In genomic region chr12:14873440-14874185, GRCh38 we compare ENCODE assay signal across 20 cellular contexts. TPM values are rescaled to one million over a fixed set of nuclear protein-coding genes. Genes with fewer than 3 reads are reported as not detected.
DNase-seq lines count a peak whose midpoint lies in the region; ATAC-seq, FAIRE-seq and TF ChIP-seq lines count a peak whose summit lies in the region.
"Had no signal": no experiment of that assay in that cellular context is flagged by ENCODE, and none has a peak within 500 bp of the region (broad histone marks: within the 10 kb centered on the region; RNA-seq: fewer than 3 reads in every experiment).

No MANE protein-coding gene starts in this region.

- no peaks in the 10 kb centered on the region for H3K27me3 ChIP-seq in heart left ventricle
- H3K27me3 ChIP-seq in right cardiac atrium (ENCODE audit: control insufficient read depth, insufficient read depth): no peaks in the 10 kb centered on the region
- no peaks in the 10 kb centered on the region for H3K27me3 ChIP-seq in MG63
- H3K27me3 ChIP-seq: left lung, SJSA1 had no signal

- H3K36me3 ChIP-seq in heart left ventricle: no peaks in the 10 kb centered on the region
- H3K36me3 ChIP-seq in MG63: no peaks in the 10 kb centered on the region
- H3K36me3 ChIP-seq: left lung, SJSA1 had no signal

- peak; percentile 5 for FAIRE-seq in urothelium cell line (lab: Jason Lieb, UNC)

- 35 to 54% (median 35%) methylated on average over 1 of the region's 1 CpG for WGBS in heart left ventricle, 4 donors
- WGBS in right cardiac atrium: 35% methylated on average over 1 of the region's 1 CpG

- no peak for TF ChIP-seq CTCF in heart left ventricle (IDR thresholded peaks at IDR 0.05)

- ATAC-seq in heart left ventricle (peak in 3 of 4 donors; percentile 37 to 67 (median 52)), right cardiac atrium (no peak)
- ATAC-seq: left lung; mucosa of descending colon; stimulated activated effector memory CD8-positive, alpha-beta T cell treated with anti-CD3 and anti-CD28 coated beads, Interleukin-12 subunit alpha, Interleukin-12 subunit beta, amount 100 ng/mL, for 72 hours had no signal

- no peak for DNase-seq in heart left ventricle
- DNase-seq in right cardiac atrium: no peak
- DNase-seq in MV-4-11 (lab: John Stamatoyannopoulos, UW): peak; percentile 71
- peak; percentile 18 for DNase-seq in SK-N-DZ (ENCODE audit: low spot score)
- DNase-seq in urothelium cell line (ENCODE audit: low spot score): no peak
- no peak for DNase-seq in GOT3 (lab: John Stamatoyannopoulos, UW)
- no peak for DNase-seq in MG63
- no peak for DNase-seq in NCI-H226
- DNase-seq: activated effector memory CD4-positive, alpha-beta T cell treated with Interleukin-2 at 50 U/mL for 16 hours; DMS79 treated with DMSO at 0.1 percent for 48 hours; H9; left lung; mucosa of descending colon; NCI-H1436; NCI-H2227 treated with DMSO at 0.1 percent for 48 hours had no signal

- H3K9me3 ChIP-seq in heart left ventricle (no peaks in the 10 kb centered on the region), right cardiac atrium (ENCODE audit: control insufficient read depth, low read length) (no peaks in the 10 kb centered on the region), MG63 (no peaks in the 10 kb centered on the region)
- H3K9me3 ChIP-seq: left lung, mucosa of descending colon, SJSA1 had no signal

- H3K4me1 ChIP-seq in heart left ventricle: peaks cover 0 to 6% (median 0%) of the 10 kb centered on the region in 12 donors
- H3K4me1 ChIP-seq in right cardiac atrium (ENCODE audit: control insufficient read depth, insufficient read depth, low read length): no peaks in the 10 kb centered on the region
- H3K4me1 ChIP-seq: left lung, SJSA1 had no signal

- TF ChIP-seq POLR2A in heart left ventricle (IDR thresholded peaks at IDR 0.05): no peak

- H3K27ac ChIP-seq in heart left ventricle: no peak overlapping the region
- H3K27ac ChIP-seq in right cardiac atrium (ENCODE audit: low read length): no peak overlapping the region
- H3K27ac ChIP-seq: C4-2B, left lung, SJSA1 had no signal

- intact Hi-C loops in heart left ventricle (cut with DNase I) (no loop called here), right cardiac atrium (cut with DNase I) (no loop called here)

- H3K4me3 ChIP-seq in heart left ventricle: no peak overlapping the region
- no peak overlapping the region for H3K4me3 ChIP-seq in right cardiac atrium (ENCODE audit: low read length)
- no peak overlapping the region for H3K4me3 ChIP-seq in MG63
- H3K4me3 ChIP-seq: left lung, mucosa of descending colon, SJSA1 had no signal

RNA-seq across cellular contexts. Expression of gene MGP, which starts 12.0 kb away (rescaled TPM):
- total RNA-seq in heart left ventricle: 100 to 1,000 TPM; 147 to 651 (median 255) TPM
- polyA plus RNA-seq in heart left ventricle: 100 to 1,000 TPM; 142 to 336 TPM
- total RNA-seq in right cardiac atrium: 1,000 to 10,000 TPM in 3 of 4 donors, 100 to 1,000 TPM in 1; 660 to 1,578 (median 1,064) TPM
- 841 TPM for polyA plus RNA-seq in right cardiac atrium
- not detected in 2 replicates for polyA plus RNA-seq in SK-N-DZ (2014; cell fraction: cytosol; rRNA removed)
- polyA plus RNA-seq in SK-N-DZ (2014; cell fraction: nucleus; rRNA removed): not detected in 2 replicates
- 0.69 and 0.72 TPM in 2 replicates for total RNA-seq in MG63 (2014; rRNA removed; shearing (Covaris generic); ENCODE audit: low replicate concordance)
- total RNA-seq: A673, H9, SJSA1 had no signal

RNA-seq across cellular contexts. Expression of gene ART4, which starts 30.3 kb away (rescaled TPM):
- 1 to 10 TPM in 8 of 9 donors, under 1 TPM in 1; 0.44 to 5.9 (median 2.8) TPM for total RNA-seq in heart left ventricle
- 1 to 10 TPM; 1.3 to 2.2 TPM for polyA plus RNA-seq in heart left ventricle
- total RNA-seq in right cardiac atrium: 10 to 100 TPM in 2 of 4 donors, 1 to 10 TPM in 2; 9.2 to 13.2 (median 10.2) TPM
- polyA plus RNA-seq in right cardiac atrium: 6.8 TPM
- polyA plus RNA-seq in SK-N-DZ (2014; cell fraction: cytosol; rRNA removed): not detected in 2 replicates
- not detected in 2 replicates for polyA plus RNA-seq in SK-N-DZ (2014; cell fraction: nucleus; rRNA removed)
- not detected in 2 replicates for total RNA-seq in MG63 (2014; rRNA removed; shearing (Covaris generic); ENCODE audit: low replicate concordance)
- total RNA-seq: A673, H9 had no signal

RNA-seq across cellular contexts. Expression of gene SMCO3, which starts 59.6 kb away (rescaled TPM):
- total RNA-seq in heart left ventricle (under 1 TPM in 4 of 9 donors, not detected in 5; 0.13 to 0.91 (median 0.17) TPM), right cardiac atrium (under 1 TPM; 0.53 to 0.85 (median 0.68) TPM)
- polyA plus RNA-seq in heart left ventricle (under 1 TPM; 0.07 to 0.57 TPM), right cardiac atrium (1.5 TPM)
- not detected in 2 replicates for polyA plus RNA-seq in SK-N-DZ (2014; cell fraction: cytosol; rRNA removed)
- polyA plus RNA-seq in SK-N-DZ (2014; cell fraction: nucleus; rRNA removed): not detected in 2 replicates
- not detected in 2 replicates for total RNA-seq in MG63 (2014; rRNA removed; shearing (Covaris generic); ENCODE audit: low replicate concordance)
- total RNA-seq: A673, cardiac septum, H9, mucosa of descending colon had no signal

Comparison
In these comparisons a context has a peak if more than half of its experiments do, and no peak if none do; other contexts are left out.
1. ATAC-seq: peak in heart left ventricle (3 of 4); none in right cardiac atrium (0 of 2).
2. DNase-seq: peak in MV-4-11 (single experiment) and SK-N-DZ (single experiment); none in heart left ventricle (0 of 5), right cardiac atrium (0 of 3), urothelium cell line (single experiment), GOT3 (single experiment), MG63 (single experiment) and NCI-H226 (single experiment).
3. RNA of gene MGP, which starts 12.0 kb away (total RNA-seq): 660 to 1,578 TPM in right cardiac atrium and 147 to 651 TPM in heart left ventricle; 0.69 to 0.72 TPM in MG63; every median in the first group is over 10 times any median in the second.